1 cellular context compared by ENCODE assay signal in the genomic region with DNA sequence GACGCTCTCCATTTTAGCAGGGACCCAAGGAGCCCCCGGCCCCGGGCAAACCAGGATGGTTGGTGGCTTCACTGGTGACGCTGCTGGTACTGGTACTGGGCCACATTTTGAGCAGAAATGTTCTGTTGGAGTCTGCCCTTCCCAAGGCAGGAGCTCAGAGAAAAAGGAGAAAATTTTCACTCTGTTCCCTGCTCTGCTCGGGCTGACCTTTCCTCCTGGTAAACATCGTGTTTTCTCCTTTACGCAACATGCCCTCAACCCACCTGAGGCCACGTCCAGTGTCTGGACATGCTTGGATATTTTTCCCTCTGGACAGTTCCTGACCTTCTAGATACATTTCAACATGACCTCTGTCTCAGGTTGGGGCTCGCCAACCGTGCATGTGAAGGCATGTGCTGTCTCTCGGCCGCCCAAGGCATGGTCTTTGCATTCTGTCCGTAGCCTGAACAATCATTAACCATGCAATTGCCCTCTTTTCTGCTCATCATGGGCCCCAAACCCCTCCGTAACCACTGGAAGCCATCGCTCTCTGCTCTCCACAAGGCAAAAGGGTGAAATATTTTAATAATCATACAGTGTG.
A peak's percentile ranks its signal among the peaks of the same experiment; 100 is the strongest.
TF ChIP-seq lines count a peak whose summit lies in the region.

No MANE protein-coding gene starts in this region.

TF ChIP-seq in HepG2, 621 proteins besides CTCF, POLR2A, EP300 and RAD21 (continued from another document):
- TF ChIP-seq, protein P1, sequence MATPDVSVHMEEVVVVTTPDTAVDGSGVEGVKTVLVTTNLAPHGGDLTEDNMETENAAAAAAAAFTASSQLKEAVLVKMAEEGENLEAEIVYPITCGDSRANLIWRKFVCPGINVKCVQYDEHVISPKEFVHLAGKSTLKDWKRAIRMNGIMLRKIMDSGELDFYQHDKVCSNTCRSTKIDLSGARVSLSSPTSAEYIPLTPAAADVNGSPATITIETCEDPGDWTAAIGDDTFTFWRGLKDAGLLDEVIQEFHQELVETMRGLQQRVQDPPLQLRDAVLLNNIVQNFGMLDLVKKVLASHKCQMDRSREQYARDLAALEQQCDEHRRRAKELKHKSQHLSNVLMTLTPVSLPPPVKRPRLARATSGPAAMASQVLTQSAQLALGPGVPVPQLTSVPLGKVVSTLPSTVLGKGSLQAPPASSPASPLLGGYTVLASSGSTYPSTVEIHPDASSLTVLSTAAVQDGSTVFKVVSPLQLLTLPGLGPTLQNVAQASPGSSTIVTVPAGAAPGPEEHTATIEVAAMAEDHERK (CRISPR knock-in tag; IDR thresholded peaks at IDR 0.05; ENCODE audit: low read depth) = 0 out of 2 replicates have a peak, but pooled peaks have one; percentile 45
- TF ChIP-seq RFXAP (CRISPR knock-in tag; IDR thresholded peaks at IDR 0.05; ENCODE audit: borderline replicate concordance) (peak; percentile 94), MIXL1 (CRISPR knock-in tag; IDR thresholded peaks at IDR 0.05) (peak; percentile 95), ZFP36 (IDR thresholded peaks at IDR 0.05; ENCODE audit: borderline replicate concordance, low read depth, low read length, partially characterized antibody) (no peak), SP4 (CRISPR knock-in tag; IDR thresholded peaks at IDR 0.05) (peak; percentile 68; the same call in 1 of the 2 replicates), ZNF543 (CRISPR knock-in tag; IDR thresholded peaks at IDR 0.05) (peak; percentile 89)
